Comparison of ENCODE assay signal across 8 cellular contexts in the genomic region with DNA sequence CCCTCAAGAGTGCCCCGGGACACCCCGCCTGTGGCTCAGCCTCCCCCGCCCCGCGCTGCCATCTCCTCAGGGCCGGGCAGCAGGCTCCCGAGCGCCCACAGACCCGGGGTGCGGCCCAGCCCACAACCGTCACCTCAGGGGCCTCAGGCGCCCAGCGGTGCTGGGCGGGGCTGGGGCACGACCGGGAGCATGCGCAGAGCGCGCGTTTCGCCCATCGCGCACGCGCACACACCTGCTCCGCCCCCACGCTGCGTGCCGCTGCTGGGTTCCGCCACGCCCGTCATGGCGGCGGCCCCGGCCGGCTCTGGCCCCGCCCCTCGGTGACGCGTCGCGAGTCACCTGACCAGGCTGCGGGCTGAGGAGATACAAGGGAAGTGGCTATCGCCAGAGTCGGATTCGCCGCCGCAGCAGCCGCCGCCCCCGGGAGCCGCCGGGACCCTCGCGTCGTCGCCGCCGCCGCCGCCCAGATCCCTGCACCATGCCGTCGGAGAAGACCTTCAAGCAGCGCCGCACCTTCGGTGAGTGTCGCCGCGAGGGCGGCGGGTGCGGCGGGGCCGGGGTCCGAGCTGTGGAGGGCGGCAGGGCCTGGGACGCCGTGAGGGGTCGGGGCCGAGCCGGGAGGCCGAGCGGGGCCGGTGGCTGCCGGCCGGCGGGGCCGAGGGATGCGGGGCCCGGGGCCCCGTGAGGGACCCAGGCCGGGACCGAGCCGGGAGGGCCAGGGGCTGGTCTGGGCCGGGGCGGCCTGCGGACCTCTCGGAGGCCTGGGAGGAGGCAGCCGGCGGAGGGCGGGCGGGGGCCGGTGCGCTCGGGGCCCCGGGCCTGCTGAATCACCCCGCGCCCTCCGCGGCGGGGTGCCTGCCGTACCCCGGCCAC. TPM values are rescaled to one million over a fixed set of nuclear protein-coding genes. Genes with fewer than 3 reads are reported as not detected.
DNase-seq lines count a peak whose midpoint lies in the region; TF ChIP-seq lines count a peak whose summit lies in the region.

Gene MAP1LC3B, plus strand, starts transcription at position 387 of the 873 bp plus-strand sequence. Its CDS starts 92 bp downstream, at position 479.

- peaks cover 55 to 57% of the 10 kb centered on the region in 2 experiments for H3K4me1 ChIP-seq in neutrophil (ENCODE audit: control insufficient read depth in 1 of 2, insufficient read depth in 1 of 2, low read depth in 1 of 2, low read length in 1 of 2)

- H3K9me3 ChIP-seq in neutrophil: no peaks in the 10 kb centered on the region

- H3K27me3 ChIP-seq in neutrophil: no peaks in the 10 kb centered on the region

- H3K27ac ChIP-seq in neutrophil: peak within 1 kb of the TSS; percentile 93

- POLR2A ChIA-PET in HEK293T (lab: Yijun Ruan, JAX): no interaction called here

- peak; percentile 99 for DNase-seq in GM03348 (ENCODE audit: low spot score)
- peak; percentile 93 for DNase-seq in HEK293T (ENCODE audit: extremely low spot score)
- peak; percentile 96 for DNase-seq in NAMALWA (ENCODE audit: low spot score)
- DNase-seq in SK-MEL-5 (ENCODE audit: low read depth, low spot score): peak; percentile 93
- DNase-seq in activated naive CD4-positive, alpha-beta T cell treated with Interleukin-2 at 50 U/mL for 16 hours: peak; percentile 97
- DNase-seq in foreskin melanocyte: peak; percentile 87

- H3K36me3 ChIP-seq in neutrophil: peaks cover 15% of the 10 kb centered on the region

- peak within 1 kb of the TSS; percentile 78 to 84 for H3K4me3 ChIP-seq in neutrophil (ENCODE audit: low read depth in 1 of 2, low read length in 1 of 2)

- peak; percentile 27 for TF ChIP-seq CTCF in neutrophil (IDR thresholded peaks at IDR 0.05)
- no peak for TF ChIP-seq CTCF in subcutaneous adipose tissue (IDR thresholded peaks at IDR 0.05; ENCODE audit: low read depth)

- in situ Hi-C loops in SK-MEL-5 (cut with HindIII; ENCODE audit: low pct_unique_long_range_greater_than_20kb, low sequenced_read_pairs): no loop called here

- CTCF ChIA-PET in HEK293T (lab: Yijun Ruan, JAX): no interaction called here

TF ChIP-seq in HEK293T, 16 proteins besides CTCF, POLR2A, EP300 and RAD21:
- no peak for TF ChIP-seq FOXA1 (IDR thresholded peaks at IDR 0.05)
- no peak for TF ChIP-seq ZNF384 (IDR thresholded peaks at IDR 0.05)
- no peak for TF ChIP-seq HDGF (IDR thresholded peaks at IDR 0.05; ENCODE audit: borderline replicate concordance)
- no peak for TF ChIP-seq TARDBP (IDR thresholded peaks at IDR 0.05)
- TF ChIP-seq SP1 (IDR thresholded peaks at IDR 0.05): no peak
- no peak for TF ChIP-seq NFRKB (IDR thresholded peaks at IDR 0.05)
- no peak for TF ChIP-seq FOXK2 (IDR thresholded peaks at IDR 0.05)
- TF ChIP-seq CTBP1 (IDR thresholded peaks at IDR 0.05; ENCODE audit: borderline replicate concordance): no peak
- TF ChIP-seq ARNT (IDR thresholded peaks at IDR 0.05): peak; percentile 51
- no peak for TF ChIP-seq L3MBTL2 (conservative IDR thresholded peaks at IDR 0.05)
- TF ChIP-seq BHLHE40 (IDR thresholded peaks at IDR 0.05; ENCODE audit: borderline replicate concordance): no peak
- TF ChIP-seq PKNOX1 (IDR thresholded peaks at IDR 0.05): peak; percentile 82
- no peak; the same call in 1 of the 2 replicates for TF ChIP-seq LEF1 (IDR thresholded peaks at IDR 0.05; ENCODE audit: borderline replicate concordance)
- TF ChIP-seq FOXM1 (IDR thresholded peaks at IDR 0.05; ENCODE audit: borderline replicate concordance): no peak
- peak; percentile 93 for TF ChIP-seq ELF4 (IDR thresholded peaks at IDR 0.05)
- no peak for TF ChIP-seq SUZ12 (IDR thresholded peaks at IDR 0.05)
TF ChIP-seq in HEK293T: peak in this region for 3.

RNA-seq across cellular contexts. Expression of gene MAP1LC3B, which starts in this region (rescaled TPM):
- total RNA-seq in SK-MEL-5 (2014; rRNA removed; shearing (Covaris generic)): 32.2 and 33.3 TPM in 2 replicates
- polyA plus RNA-seq in SK-MEL-5 (2015; cell fraction: cytosol; rRNA removed): 69.3 and 78.9 TPM in 2 replicates
- polyA plus RNA-seq in SK-MEL-5 (2015; cell fraction: nucleus; rRNA removed): 19.4 and 27.5 TPM in 2 replicates
- 100 to 1,000 TPM in 2 of 4 donors, 10 to 100 TPM in 2; 81.7 to 172 (median 101) TPM for total RNA-seq in subcutaneous adipose tissue

Comparison
In these comparisons a context has a peak if more than half of its experiments do, and no peak if none do; other contexts are left out.
1. Peak in every context shown above with its lines: DNase-seq, H3K4me3 ChIP-seq and H3K27ac ChIP-seq.